In the genomic region with DNA sequence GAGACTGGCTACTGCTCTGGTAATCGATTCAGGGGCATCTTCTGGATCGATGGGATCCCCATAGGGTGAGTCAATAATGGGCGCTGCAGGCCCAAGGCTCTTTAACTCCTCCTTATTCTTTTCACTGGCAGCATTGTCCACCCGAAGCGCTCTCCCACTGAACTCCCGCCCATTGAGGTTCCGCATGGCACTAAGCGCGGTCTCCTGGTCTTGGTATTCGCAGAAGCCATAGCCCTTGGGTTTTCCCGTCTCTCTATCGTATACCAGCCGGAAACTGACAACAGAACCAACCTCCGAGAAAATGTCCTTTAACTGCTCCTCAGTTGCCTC, we compare ENCODE assay signal across 8 cellular contexts. TPM values are rescaled to one million over a fixed set of nuclear protein-coding genes. Genes with fewer than 3 reads are reported as not detected.
DNase-seq lines count a peak whose midpoint lies in the region; ATAC-seq, FAIRE-seq and TF ChIP-seq lines count a peak whose summit lies in the region.

No MANE protein-coding gene starts in this region.

- CTCF ChIA-PET in Calu3 (lab: Charles Lee) = no interaction called here
- CTCF ChIA-PET in MCF 10A (lab: Yijun Ruan, JAX) = interaction anchor here (0.6 to 2.2 kb wide), 3 partner anchors 16 to 614 kb away, joined by 3 to 10 read pairs (median 3); no protein-coding TSS in a partner anchor

- no peak for FAIRE-seq in H54 (lab: Jason Lieb, UNC)

- intact Hi-C loops in Calu3 (cut with micrococcal nuclease; ENCODE audit: unreplicated experiment) (loop anchor here (10.0 kb wide), 1 partner anchor 516 kb away; no protein-coding TSS in a partner anchor), MCF 10A (cut with micrococcal nuclease) (no loop called here), lower lobe of right lung (cut with DNase I) (no loop called here)

- TF ChIP-seq POLR2A in H54 (IDR thresholded peaks at IDR 0.05; ENCODE audit: low read depth, low read length) = no peak

- ATAC-seq in GM21576 (IDR thresholded peaks at IDR 0.05; ENCODE audit: unreplicated experiment) = peak; percentile 25
- ATAC-seq in lower lobe of right lung = peak; percentile 37 to 52

- H3K27ac Mint-ChIP-seq in Calu3 (ENCODE audit: unreplicated experiment) (peak overlapping the region; percentile 98), IgD-negative memory B cell (peak overlapping the region; percentile 97 to 100 (median 100)), MCF 10A (ENCODE audit: low read depth, unreplicated experiment) (peak overlapping the region; percentile 100), type B pancreatic cell (peak overlapping the region; percentile 100)

- TSS peak; percentile 65 for BruUV-seq in Calu3 (replicated peaks; lab: Mats Ljungman, UMichigan)
- TSS peak; percentile 59 for BruUV-seq in MCF 10A (replicated peaks; lab: Mats Ljungman, UMichigan)

- peaks cover 28% of the 10 kb centered on the region for H3K36me3 Mint-ChIP-seq in Calu3 (ENCODE audit: insufficient read depth, unreplicated experiment)
- H3K36me3 Mint-ChIP-seq in IgD-negative memory B cell = no peaks in the 10 kb centered on the region
- peaks cover 42% of the 10 kb centered on the region for H3K36me3 Mint-ChIP-seq in MCF 10A (ENCODE audit: insufficient read depth, unreplicated experiment)
- H3K36me3 Mint-ChIP-seq in type B pancreatic cell = peaks cover 24% of the 10 kb centered on the region

- no peaks in the 10 kb centered on the region for H3K36me3 ChIP-seq in lower lobe of right lung

- H3K27me3 ChIP-seq in lower lobe of right lung (ENCODE audit: low read depth) = no peaks in the 10 kb centered on the region

- H3K27me3 Mint-ChIP-seq in Calu3 (ENCODE audit: unreplicated experiment) (no peaks in the 10 kb centered on the region), IgD-negative memory B cell (no peaks in the 10 kb centered on the region), MCF 10A (ENCODE audit: insufficient read depth, unreplicated experiment) (no peaks in the 10 kb centered on the region), type B pancreatic cell (no peaks in the 10 kb centered on the region)

- no peak for TF ChIP-seq CTCF in Calu3 (IDR thresholded peaks at IDR 0.05; ENCODE audit: unreplicated experiment)
- no peak for TF ChIP-seq CTCF in MCF 10A (IDR thresholded peaks at IDR 0.05; ENCODE audit: unreplicated experiment)
- TF ChIP-seq CTCF in lower lobe of right lung (IDR thresholded peaks at IDR 0.05) = no peak
- TF ChIP-seq CTCF in type B pancreatic cell (conservative IDR thresholded peaks at IDR 0.05) = no peak

- H3K9me3 ChIP-seq in lower lobe of right lung = no peaks in the 10 kb centered on the region

- H3K9me3 Mint-ChIP-seq in Calu3 (ENCODE audit: low read depth, unreplicated experiment) (no peaks in the 10 kb centered on the region), IgD-negative memory B cell (no peaks in the 10 kb centered on the region), MCF 10A (ENCODE audit: unreplicated experiment) (no peaks in the 10 kb centered on the region), type B pancreatic cell (no peaks in the 10 kb centered on the region)

- H3K4me1 Mint-ChIP-seq in Calu3 (ENCODE audit: low read depth, unreplicated experiment) (peaks cover 11% of the 10 kb centered on the region), IgD-negative memory B cell (peaks cover 26 to 39% (median 29%) of the 10 kb centered on the region in 3 donors), MCF 10A (ENCODE audit: insufficient read depth, unreplicated experiment) (peaks cover 16% of the 10 kb centered on the region), type B pancreatic cell (ENCODE audit: unreplicated experiment) (peaks cover 33% of the 10 kb centered on the region)

- H3K4me3 Mint-ChIP-seq in Calu3 (ENCODE audit: low read depth, unreplicated experiment) = peak overlapping the region; percentile 94
- H3K4me3 Mint-ChIP-seq in IgD-negative memory B cell = peak overlapping the region; percentile 95 to 99 (median 99)
- H3K4me3 Mint-ChIP-seq in MCF 10A (ENCODE audit: unreplicated experiment) = peak overlapping the region; percentile 99
- peak overlapping the region; percentile 98 for H3K4me3 Mint-ChIP-seq in type B pancreatic cell

- POLR2A ChIA-PET in MCF 10A (lab: Yijun Ruan, JAX) = interaction anchor here (0.6 to 1.2 kb wide), 3 partner anchors 17 to 573 kb away, joined by 3 to 4 read pairs (median 4); no protein-coding TSS in a partner anchor

- peak overlapping the region; percentile 81 for H3K4me3 ChIP-seq in lower lobe of right lung

- DNase-seq in Calu3 (no peak), MCF 10A (ENCODE audit: unreplicated experiment) (no peak), lower lobe of right lung (no peak), type B pancreatic cell (ENCODE audit: extremely low spot score, unreplicated experiment) (no peak), DMS53 treated with DMSO at 0.1 percent for 48 hours (lab: John Stamatoyannopoulos, UW; ENCODE audit: unreplicated experiment) (no peak), H54 (ENCODE audit: insufficient read length, low spot score) (no peak)

- H3K4me1 ChIP-seq in lower lobe of right lung = peaks cover 49% of the 10 kb centered on the region

- peak overlapping the region; percentile 97 for H3K27ac ChIP-seq in lower lobe of right lung

RNA-seq across cellular contexts. Expression of a gene that starts 0.3 kb away (rescaled TPM):
- 30.6 and 32.3 TPM in 2 replicates for total RNA-seq in Calu3 (2022)
- polyA plus RNA-seq in IgD-negative memory B cell = 11.7 TPM
- 15.7 and 18.0 TPM in 2 replicates for total RNA-seq in MCF 10A (2022)
- 16.4 TPM for total RNA-seq in lower lobe of right lung
- 23.6 and 31.6 TPM in 2 replicates for total RNA-seq in type B pancreatic cell (ENCODE audit: low replicate concordance)
